ENCODE assay signal across 31 cellular contexts in genomic region chr1:87274851-87275250, GRCh38.
"Had no signal": no experiment of that assay in that cellular context is flagged by ENCODE, and none has a peak within 500 bp of the region (broad histone marks: within the 10 kb centered on the region; RNA-seq: fewer than 3 reads in every experiment).

No MANE protein-coding gene starts in this region.

- H3K4me1 ChIP-seq: breast epithelium, left lung, lower lobe of right lung, testis had no signal

- H3K9me3 Mint-ChIP-seq: activated CD4-positive, alpha-beta memory T cell treated with anti-CD3 and anti-CD28 coated beads for 36 hours; activated CD4-positive, alpha-beta T cell treated with anti-CD3 and anti-CD28 coated beads, Interleukin-2, amount 10 ng/mL, durations not matched to agents 24 days and 14 days; activated naive CD4-positive, alpha-beta T cell treated with anti-CD3 and anti-CD28 coated beads, Interleukin-2, amount 50 U/mL, for 24 hours; activated naive CD8-positive, alpha-beta T cell treated with anti-CD3 and anti-CD28 coated beads, Interleukin-2, amount 50 U/mL, for 24 hours; activated T-cell treated with anti-CD3 and anti-CD28 coated beads, Interleukin-2, amount 50 U/mL, for 4 hours; activated T-helper 17 cell treated with anti-CD3 and anti-CD28 coated beads, Interleukin-2, amount 50 U/mL, for 72 hours; central memory CD8-positive, alpha-beta T cell; dendritic cell treated with granulocyte-macrophage colony-stimulating factor and Interleukin-4, amounts not matched to agents 40 ng/mL and 50 ng/mL, for 4 days; natural killer cell had no signal

- H3K27ac Mint-ChIP-seq: activated CD4-positive, alpha-beta memory T cell treated with anti-CD3 and anti-CD28 coated beads for 36 hours; activated CD4-positive, alpha-beta T cell treated with anti-CD3 and anti-CD28 coated beads, Interleukin-2, amount 10 ng/mL, durations not matched to agents 24 days and 14 days; activated naive CD4-positive, alpha-beta T cell treated with anti-CD3 and anti-CD28 coated beads, Interleukin-2, amount 50 U/mL, for 24 hours; activated naive CD8-positive, alpha-beta T cell treated with anti-CD3 and anti-CD28 coated beads, Interleukin-2, amount 50 U/mL, for 24 hours; activated T-helper 17 cell treated with anti-CD3 and anti-CD28 coated beads, Interleukin-2, amount 50 U/mL, for 72 hours; dendritic cell treated with granulocyte-macrophage colony-stimulating factor and Interleukin-4, amounts not matched to agents 40 ng/mL and 50 ng/mL, for 4 days; natural killer cell; progenitor cell of endocrine pancreas; T-helper 17 cell had no signal

- H3K27me3 ChIP-seq: breast epithelium, gastroesophageal sphincter, hepatocyte, left lung, testis had no signal

- DNase-seq: activated CD4-positive, alpha-beta memory T cell treated with anti-CD3 and anti-CD28 coated beads for 36 hours; activated CD4-positive, alpha-beta T cell treated with anti-CD3 and anti-CD28 coated beads, Interleukin-2, amount 10 ng/mL, durations not matched to agents 24 days and 14 days; activated CD4-positive, CD25-positive, alpha-beta regulatory T cell treated with anti-CD3 and anti-CD28 coated beads, Interleukin-2, amount 50 U/mL, for 72 hours; activated CD8-positive, alpha-beta memory T cell treated with anti-CD3 and anti-CD28 coated beads, Interleukin-2, amount 50 U/mL, for 48 hours; activated gamma-delta T cell treated with Interleukin-2 at 50 U/mL for 16 hours; activated naive CD8-positive, alpha-beta T cell treated with anti-CD3 and anti-CD28 coated beads, Interleukin-2, amount 50 U/mL, for 24 hours; activated T-cell treated with anti-CD3 and anti-CD28 coated beads, Interleukin-2, amount 50 U/mL, for 4 hours; amygdala; kidney glomerular epithelial cell; left lung; lower lobe of right lung; mesendoderm; natural killer cell; stimulated activated CD4-positive, alpha-beta T cell treated with anti-CD3 and anti-CD28 coated beads, Interleukin-12 subunit alpha, Interleukin-12 subunit beta, amount 100 ng/mL, for 4 hours; stimulated activated CD4-positive, alpha-beta T cell treated with anti-CD3 and anti-CD28 coated beads, Interleukin-4, amount 100 ng/mL, for 1 hour; stimulated activated naive CD8-positive, alpha-beta T cell treated with anti-CD3 and anti-CD28 coated beads, Interleukin-15, Interleukin-2, amounts not matched to agents 100 U/mL and 50 U/mL, for 24 hours; T-helper 17 cell; T1000; testis; trophoblast cell had no signal

- H3K36me3 Mint-ChIP-seq: activated CD4-positive, alpha-beta memory T cell treated with anti-CD3 and anti-CD28 coated beads for 36 hours; activated naive CD4-positive, alpha-beta T cell treated with anti-CD3 and anti-CD28 coated beads, Interleukin-2, amount 50 U/mL, for 24 hours; natural killer cell had no signal

- H3K4me3 ChIP-seq: breast epithelium, gastroesophageal sphincter, hepatocyte, left lung, lower lobe of right lung, skin epidermis, testis had no signal

- H3K27me3 Mint-ChIP-seq: dendritic cell treated with granulocyte-macrophage colony-stimulating factor and Interleukin-4, amounts not matched to agents 40 ng/mL and 50 ng/mL, for 4 days; progenitor cell of endocrine pancreas had no signal

- H3K36me3 ChIP-seq: breast epithelium, gastroesophageal sphincter, left lung, lower lobe of right lung had no signal

- FAIRE-seq: urothelium cell line had no signal

- H3K4me3 Mint-ChIP-seq: activated CD4-positive, alpha-beta memory T cell treated with anti-CD3 and anti-CD28 coated beads for 36 hours; activated CD4-positive, alpha-beta T cell treated with anti-CD3 and anti-CD28 coated beads, Interleukin-2, amount 10 ng/mL, durations not matched to agents 24 days and 14 days; activated naive CD4-positive, alpha-beta T cell treated with anti-CD3 and anti-CD28 coated beads, Interleukin-2, amount 50 U/mL, for 24 hours; activated naive CD8-positive, alpha-beta T cell treated with anti-CD3 and anti-CD28 coated beads, Interleukin-2, amount 50 U/mL, for 24 hours; activated T-cell treated with anti-CD3 and anti-CD28 coated beads, Interleukin-2, amount 50 U/mL, for 4 hours; activated T-helper 17 cell treated with anti-CD3 and anti-CD28 coated beads, Interleukin-2, amount 50 U/mL, for 72 hours; central memory CD8-positive, alpha-beta T cell; dendritic cell treated with granulocyte-macrophage colony-stimulating factor and Interleukin-4, amounts not matched to agents 40 ng/mL and 50 ng/mL, for 4 days; natural killer cell; T-helper 17 cell had no signal

- H3K4me1 Mint-ChIP-seq: activated CD4-positive, alpha-beta T cell treated with anti-CD3 and anti-CD28 coated beads, Interleukin-2, amount 10 ng/mL, durations not matched to agents 24 days and 14 days; activated naive CD4-positive, alpha-beta T cell treated with anti-CD3 and anti-CD28 coated beads, Interleukin-2, amount 50 U/mL, for 24 hours; activated naive CD8-positive, alpha-beta T cell treated with anti-CD3 and anti-CD28 coated beads, Interleukin-2, amount 50 U/mL, for 24 hours; activated T-helper 17 cell treated with anti-CD3 and anti-CD28 coated beads, Interleukin-2, amount 50 U/mL, for 72 hours; central memory CD8-positive, alpha-beta T cell; T-helper 17 cell had no signal

- H3K9me3 ChIP-seq: breast epithelium, gastroesophageal sphincter, left lung, lower lobe of right lung, testis had no signal

- H3K27ac ChIP-seq: breast epithelium, epithelial cell of prostate, gastroesophageal sphincter, hepatocyte, left lung, lower lobe of right lung, skin epidermis, testis had no signal
